Comparison of ENCODE assay signal across 6 cellular contexts in the genomic region with DNA sequence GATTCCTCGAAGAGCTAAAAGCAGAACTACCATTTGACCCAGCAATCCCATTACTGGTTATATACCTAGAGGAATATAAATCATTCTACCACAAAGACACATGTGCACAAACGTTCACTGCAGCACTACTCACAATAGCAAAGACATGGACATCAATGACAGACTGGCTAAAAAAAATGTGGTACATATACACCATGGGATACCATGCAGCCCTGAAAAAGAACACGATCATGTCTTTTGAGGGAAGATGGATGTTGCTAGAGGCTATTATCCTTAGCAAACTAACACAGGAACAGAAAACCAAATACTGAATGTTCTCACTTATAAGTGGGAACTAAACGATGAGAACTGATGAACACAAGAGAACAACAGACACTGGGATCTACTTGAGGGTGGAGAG.
DNase-seq lines count a peak whose midpoint lies in the region; ATAC-seq, FAIRE-seq and TF ChIP-seq lines count a peak whose summit lies in the region.
"Not testable (repeated sequence)": the region's sequence is repeated elsewhere in the genome, so short reads cannot be mapped to it uniquely, and the experiment has no call there.

No MANE protein-coding gene starts in this region.

- H3K4me1 Mint-ChIP-seq in WTC11 = peaks cover 69% of the 10 kb centered on the region

- peaks cover 97% of the 10 kb centered on the region for H3K79me2 ChIP-seq in K562 (ENCODE audit: control insufficient read depth, insufficient read depth, low read length)

- H4K20me1 ChIP-seq in K562 (replicated peaks; ENCODE audit: control insufficient read depth, insufficient read depth, low read length) = not testable (repeated sequence)

- H3K36me3 Mint-ChIP-seq in WTC11 = not testable (repeated sequence)

- TF ChIP-seq EP300 in K562 (IDR thresholded peaks at IDR 0.05; ENCODE audit: low read length) = not testable (repeated sequence)

- TF ChIP-seq CTCF in HEK293 (tag by site-specific recombination; IDR thresholded peaks at IDR 0.05); WTC11 (IDR thresholded peaks at IDR 0.05); K562 (IDR thresholded peaks at IDR 0.05 in 2 of 3, conservative IDR thresholded peaks at IDR 0.05 in 1 of 3; ENCODE audit: insufficient read depth in 2 of 3, low read depth in 1 of 3, low read length in 3 of 3): not testable (repeated sequence)

- BruUV-seq in K562 (replicated peaks; lab: Mats Ljungman, UMichigan) = not testable (repeated sequence)

- not testable (repeated sequence) for H2AFZ ChIP-seq in K562 (ENCODE audit: low read depth, low read length)

- H3K4me3 Mint-ChIP-seq in WTC11 = not testable (repeated sequence)

- POLR2A ChIA-PET in HEK293 (lab: Yijun Ruan, JAX); WTC11 (lab: Charles Lee); K562 (lab: Yijun Ruan, JAX): not testable (repeated sequence)

- not testable (repeated sequence) for H3K27me3 ChIP-seq in K562 (ENCODE audit: control insufficient read depth in 2 of 2, insufficient read depth in 2 of 2, low read length in 2 of 2); iPS-20b (ENCODE audit: insufficient read depth, low read length)

- H3K9me3 Mint-ChIP-seq in WTC11 = not testable (repeated sequence)

- H3K27ac ChIP-seq in HEK293 (ENCODE audit: extremely low read depth, low read depth, low read length); K562 (ENCODE audit: extremely low read depth, low read depth, low read length); iPS-20b (ENCODE audit: low read length): not testable (repeated sequence)

- not testable (repeated sequence) for H3K9me3 ChIP-seq in HEK293 (ENCODE audit: control insufficient read depth, insufficient read depth, low read depth, low read length); K562 (replicated peaks; ENCODE audit: control insufficient read depth, insufficient read depth, low read depth, low read length); iPS-20b (ENCODE audit: insufficient read depth, low read depth, low read length)

- H3K9ac ChIP-seq in K562 (ENCODE audit: insufficient read depth in 1 of 2, low read depth in 2 of 2, low read length in 2 of 2) = not testable (repeated sequence)
- H3K9ac ChIP-seq in iPS-20b (ENCODE audit: low read depth, low read length) = peak overlapping the region; percentile 52; the same call in 1 of the 2 replicates

- H3K4me2 ChIP-seq in K562 (ENCODE audit: insufficient read depth, low read length) = not testable (repeated sequence)

- not testable (repeated sequence) for TF ChIP-seq POLR2A in K562 (conservative IDR thresholded peaks at IDR 0.05)

- H3K4me3 ChIP-seq in HEK293 (ENCODE audit: low read depth, low read length); K562: not testable (repeated sequence)
- peak overlapping the region; percentile 32; the same call in 1 of the 2 replicates for H3K4me3 ChIP-seq in iPS-20b (ENCODE audit: low read length)

- not testable (repeated sequence) for DNase-seq in GM18507 (ENCODE audit: extremely low spot score, insufficient read length, low read depth); WTC11 (ENCODE audit: low spot score); K562 (ENCODE audit: extremely low read depth in 1 of 4, low spot score in 3 of 4)
- peak; percentile 7 for DNase-seq in MV-4-11 (lab: John Stamatoyannopoulos, UW)

- CTCF ChIA-PET in HEK293 (lab: Yijun Ruan, JAX) = interaction anchor here (0.6 kb wide), 1 partner anchor 14 kb away, joined by 3 read pairs; no protein-coding TSS in a partner anchor
- CTCF ChIA-PET in WTC11 (lab: Charles Lee) = interaction anchor here (1.0 kb wide), 1 partner anchor 15 kb away, joined by 3 read pairs; no protein-coding TSS in a partner anchor
- CTCF ChIA-PET in K562 (lab: Yijun Ruan, JAX; ENCODE audit: low intra/inter-chr PET ratio) = not testable (repeated sequence)

- FAIRE-seq in GM18507 (lab: Jason Lieb, UNC) = peak; percentile 45
- FAIRE-seq in K562 (lab: Jason Lieb, UNC) = not testable (repeated sequence)

- H3K27ac Mint-ChIP-seq in WTC11 = peak overlapping the region; percentile 88; the same call in 1 of the 2 replicates

- 75% methylated on average over 4 of the region's 4 CpGs for WGBS in K562 (ENCODE audit: insufficient coverage, low coverage, missing lambda C conversion rate)

- H3K27me3 Mint-ChIP-seq in WTC11 (ENCODE audit: low read depth) = not testable (repeated sequence)

- ATAC-seq in WTC11, K562: not testable (repeated sequence)

- H3K9me1 ChIP-seq in K562 (ENCODE audit: control insufficient read depth, insufficient read depth, low read length) = not testable (repeated sequence)

- not testable (repeated sequence) for TF ChIP-seq RAD21 in K562 (CRISPR knock-in tag; conservative IDR thresholded peaks at IDR 0.05 in 1 of 2, IDR thresholded peaks at IDR 0.05 in 1 of 2)

- not testable (repeated sequence) for H3K4me1 ChIP-seq in HEK293 (ENCODE audit: control insufficient read depth, insufficient read depth, low read length); K562 (replicated peaks in 1 of 2; ENCODE audit: control insufficient read depth in 2 of 2, insufficient read depth in 2 of 2, low read length in 2 of 2)
- H3K4me1 ChIP-seq in iPS-20b (ENCODE audit: insufficient read depth, low read length) = peaks cover 44% of the 10 kb centered on the region

- intact Hi-C loops in K562 (cut with micrococcal nuclease) = not testable (repeated sequence)

- not testable (repeated sequence) for H3K36me3 ChIP-seq in HEK293 (ENCODE audit: control insufficient read depth in 2 of 2, insufficient read depth in 1 of 2, low read length in 2 of 2); K562 (ENCODE audit: control insufficient read depth, insufficient read depth, low read length); iPS-20b (ENCODE audit: insufficient read depth, low read depth, low read length)

- in situ Hi-C loops in K562 (cut with MboI) = not testable (repeated sequence)

TF ChIP-seq in HEK293, 187 proteins besides CTCF, POLR2A, EP300 and RAD21:
- peak; percentile 94 for TF ChIP-seq ZNF146 (tag by site-specific recombination; IDR thresholded peaks at IDR 0.05)

TF ChIP-seq in K562, 482 proteins besides CTCF, POLR2A, EP300 and RAD21:
- TF ChIP-seq KDM1A (IDR thresholded peaks at IDR 0.05) (0 out of 4 replicates have a peak, but pooled peaks of 1 of the 2 experiments have one; percentile 17), ADNP (tag; IDR thresholded peaks at IDR 0.05) (0 out of 2 replicates have a peak, but pooled peaks have one; percentile 16), ZNF146 (CRISPR knock-in tag; IDR thresholded peaks at IDR 0.05; ENCODE audit: unreplicated experiment) (peak; percentile 93)
